In the genomic region with DNA sequence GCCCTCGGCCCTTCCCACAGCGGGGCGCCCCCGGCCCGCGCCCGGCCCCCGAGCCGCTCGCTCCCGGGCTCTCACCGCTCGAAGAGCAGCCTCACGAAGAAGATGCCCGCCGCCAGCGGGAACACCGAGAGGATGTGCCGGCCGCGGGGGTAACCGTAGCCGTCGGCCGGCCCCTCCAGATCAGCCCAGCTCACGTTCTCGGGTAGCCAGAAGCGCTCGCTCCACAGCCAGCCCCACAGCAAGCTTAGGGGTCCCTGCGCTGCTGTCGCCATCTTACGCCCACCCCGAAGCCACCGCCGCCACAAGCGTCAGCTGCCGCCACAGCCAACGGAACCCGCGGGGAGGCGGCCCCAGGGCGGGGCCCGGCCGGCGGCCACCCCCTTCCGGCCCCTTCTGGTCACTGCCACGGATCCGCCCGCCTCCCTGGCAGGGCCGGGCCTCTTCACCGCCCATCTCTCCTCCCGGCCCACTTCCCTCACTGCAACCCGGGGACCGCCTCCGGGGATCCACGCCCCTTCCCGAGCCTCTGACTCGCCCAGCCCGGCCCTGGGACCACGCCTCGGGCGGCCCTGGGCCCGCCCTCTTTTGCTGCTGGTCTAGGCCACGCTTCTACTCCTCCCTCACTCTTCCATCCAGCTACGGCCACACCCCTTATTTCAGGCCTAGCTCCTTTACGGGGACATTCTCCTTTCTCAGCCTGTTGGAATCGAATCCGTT, we compare ENCODE assay signal across 8 cellular contexts. TPM values are rescaled to one million over a fixed set of nuclear protein-coding genes. Genes with fewer than 3 reads are reported as not detected.
DNase-seq lines count a peak whose midpoint lies in the region; ATAC-seq lines count a peak whose summit lies in the region.

A gene with protein sequence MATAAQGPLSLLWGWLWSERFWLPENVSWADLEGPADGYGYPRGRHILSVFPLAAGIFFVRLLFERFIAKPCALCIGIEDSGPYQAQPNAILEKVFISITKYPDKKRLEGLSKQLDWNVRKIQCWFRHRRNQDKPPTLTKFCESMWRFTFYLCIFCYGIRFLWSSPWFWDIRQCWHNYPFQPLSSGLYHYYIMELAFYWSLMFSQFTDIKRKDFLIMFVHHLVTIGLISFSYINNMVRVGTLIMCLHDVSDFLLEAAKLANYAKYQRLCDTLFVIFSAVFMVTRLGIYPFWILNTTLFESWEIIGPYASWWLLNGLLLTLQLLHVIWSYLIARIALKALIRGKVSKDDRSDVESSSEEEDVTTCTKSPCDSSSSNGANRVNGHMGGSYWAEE (minus strand): TSS at position 344 of the 717 bp plus-strand sequence. CDS start 72 bp downstream, at position 272.

- POLR2A ChIA-PET in activated CD4-positive, alpha-beta T cell treated with anti-CD3 and anti-CD28 coated beads, Interleukin-2, amount 10 ng/mL, durations not matched to agents 7 days and 5 days (lab: Charles Lee): interaction anchor here (0.6 to 0.9 kb wide), 5 partner anchors 9 to 55 kb away, joined by 3 to 15 read pairs (median 3); no protein-coding TSS in a partner anchor

- peaks cover 17% of the 10 kb centered on the region for H3K36me3 Mint-ChIP-seq in activated CD4-positive, alpha-beta T cell treated with anti-CD3 and anti-CD28 coated beads, Interleukin-2, amount 10 ng/mL, durations not matched to agents 7 days and 5 days (ENCODE audit: low read depth)

- peak within 1 kb of the TSS; percentile 86 for H3K27ac ChIP-seq in BLaER1

- no peaks in the 10 kb centered on the region for H3K36me3 ChIP-seq in BLaER1

- ATAC-seq in GM19328 (IDR thresholded peaks at IDR 0.05; ENCODE audit: unreplicated experiment) (peak; percentile 97), HG03520 (IDR thresholded peaks at IDR 0.05; ENCODE audit: unreplicated experiment) (peak; percentile 97)

- DNase-seq in NCI-H69 (lab: John Stamatoyannopoulos, UW) (peak; percentile 99), cortex of kidney (lab: John Stamatoyannopoulos, UW) (peak; percentile 99), left kidney (ENCODE audit: low read depth, low spot score) (peak; percentile 100)
- DNase-seq in activated CD4-positive, alpha-beta T cell treated with anti-CD3 and anti-CD28 coated beads, Interleukin-2, amount 10 ng/mL, durations not matched to agents 7 days and 5 days: peak; percentile 98
- peak; percentile 97 to 98 for DNase-seq in stimulated activated CD4-positive, alpha-beta T cell treated with anti-CD3 and anti-CD28 coated beads, Interleukin-2, amount 100 ng/mL, for 24 hours

- H3K9me3 Mint-ChIP-seq in activated CD4-positive, alpha-beta T cell treated with anti-CD3 and anti-CD28 coated beads, Interleukin-2, amount 10 ng/mL, durations not matched to agents 7 days and 5 days: no peaks in the 10 kb centered on the region

- peak within 1 kb of the TSS; percentile 97 for H3K27ac Mint-ChIP-seq in activated CD4-positive, alpha-beta T cell treated with anti-CD3 and anti-CD28 coated beads, Interleukin-2, amount 10 ng/mL, durations not matched to agents 7 days and 5 days

- H3K4me1 Mint-ChIP-seq in activated CD4-positive, alpha-beta T cell treated with anti-CD3 and anti-CD28 coated beads, Interleukin-2, amount 10 ng/mL, durations not matched to agents 7 days and 5 days: peaks cover 37% of the 10 kb centered on the region

- H3K27me3 Mint-ChIP-seq in activated CD4-positive, alpha-beta T cell treated with anti-CD3 and anti-CD28 coated beads, Interleukin-2, amount 10 ng/mL, durations not matched to agents 7 days and 5 days: no peaks in the 10 kb centered on the region

- peak within 1 kb of the TSS; percentile 78 for H3K4me3 ChIP-seq in BLaER1

- peak within 1 kb of the TSS; percentile 91 for H3K4me2 ChIP-seq in BLaER1

- CTCF ChIA-PET in activated CD4-positive, alpha-beta T cell treated with anti-CD3 and anti-CD28 coated beads, Interleukin-2, amount 10 ng/mL, durations not matched to agents 7 days and 5 days (lab: Charles Lee): interaction anchor here (0.6 to 3.5 kb wide), 16 partner anchors 9 to 819 kb away, joined by 3 to 18 read pairs (median 3); a partner anchor contains a TSS

- no peaks in the 10 kb centered on the region for H3K9me3 ChIP-seq in BLaER1

- H3K9ac ChIP-seq in BLaER1: peak within 1 kb of the TSS; percentile 83

- peak within 1 kb of the TSS; percentile 86 for H3K4me3 Mint-ChIP-seq in activated CD4-positive, alpha-beta T cell treated with anti-CD3 and anti-CD28 coated beads, Interleukin-2, amount 10 ng/mL, durations not matched to agents 7 days and 5 days

- H3K27me3 ChIP-seq in BLaER1: no peaks in the 10 kb centered on the region

- peaks cover 15% of the 10 kb centered on the region; the same call in 1 of the 2 replicates for H4K20me1 ChIP-seq in BLaER1

- H3K4me1 ChIP-seq in BLaER1: peaks cover 33% of the 10 kb centered on the region

RNA-seq across cellular contexts. Expression of the gene that starts here (rescaled TPM):
- total RNA-seq in activated CD4-positive, alpha-beta T cell treated with anti-CD3 and anti-CD28 coated beads, Interleukin-2, amount 10 ng/mL, durations not matched to agents 7 days and 5 days: 10 to 100 TPM; 49.2 to 59.2 TPM

Comparison
In these comparisons a context has a peak if more than half of its experiments do, and no peak if none do; other contexts are left out.
1. Peak in every context shown above with its lines: DNase-seq, ATAC-seq, H3K4me3 ChIP-seq and H3K27ac ChIP-seq.